ENCODE assay signal across 22 cellular contexts in genomic region chr10:114573330-114574045, GRCh38.
DNase-seq lines count a peak whose midpoint lies in the region; ATAC-seq and TF ChIP-seq lines count a peak whose summit lies in the region.
"Had no signal": no experiment of that assay in that cellular context is flagged by ENCODE, and none has a peak within 500 bp of the region (broad histone marks: within the 10 kb centered on the region; RNA-seq: fewer than 3 reads in every experiment).

No MANE protein-coding gene starts in this region.

- no peaks in the 10 kb centered on the region for H3K27me3 ChIP-seq in heart right ventricle
- no peaks in the 10 kb centered on the region for H3K27me3 ChIP-seq in adrenal gland
- H3K27me3 ChIP-seq in thyroid gland = no peaks in the 10 kb centered on the region
- H3K27me3 ChIP-seq: Peyer's patch had no signal

- intact Hi-C loops in heart right ventricle (cut with DNase I) = no loop called here
- intact Hi-C loops in Right ventricle myocardium inferior (cut with DNase I) = no loop called here
- intact Hi-C loops in adrenal gland (cut with DNase I) = no loop called here
- intact Hi-C loops in thyroid gland (cut with DNase I) = no loop called here

- H3K9me3 ChIP-seq in heart right ventricle (no peaks in the 10 kb centered on the region), adrenal gland (replicated peaks in 1 of 3) (no peaks in the 10 kb centered on the region), thyroid gland (no peaks in the 10 kb centered on the region)
- H3K9me3 ChIP-seq: Peyer's patch had no signal

- H3K36me3 ChIP-seq in heart right ventricle = peaks cover 0 to 60% (median 8%) of the 10 kb centered on the region in 9 donors
- peaks cover 0 to 16% of the 10 kb centered on the region in 2 donors for H3K36me3 ChIP-seq in adrenal gland (replicated peaks in 1 of 2)
- no peaks in the 10 kb centered on the region for H3K36me3 ChIP-seq in thyroid gland

- H3K4me3 ChIP-seq in heart right ventricle = no peak overlapping the region
- no peak overlapping the region for H3K4me3 ChIP-seq in adrenal gland
- no peak overlapping the region for H3K4me3 ChIP-seq in thyroid gland (replicated peaks in 1 of 3)
- H3K4me3 ChIP-seq: Peyer's patch, SK-N-MC had no signal

- H3K4me1 ChIP-seq in heart right ventricle (peaks cover 5 to 79% (median 61%) of the 10 kb centered on the region in 9 donors), adrenal gland (replicated peaks in 1 of 2) (peaks cover 67 to 76% of the 10 kb centered on the region in 2 donors), thyroid gland (peaks cover 48 to 51% of the 10 kb centered on the region in 2 donors)
- H3K4me1 ChIP-seq: Peyer's patch had no signal

- H3K27ac ChIP-seq in heart right ventricle (peak overlapping the region in 8 of 10 donors; percentile 19 to 83 (median 46)), adrenal gland (peak overlapping the region in 4 of 5 donors; percentile 39 to 91 (median 72)), thyroid gland (peak overlapping the region; percentile 52 to 86 (median 77))
- H3K27ac ChIP-seq: HL-60, Peyer's patch, SK-N-MC had no signal

- ATAC-seq in heart right ventricle (no peak), Right ventricle myocardium inferior (no peak), left lobe of liver (peak; percentile 46), GM18867 (IDR thresholded peaks at IDR 0.05; ENCODE audit: unreplicated experiment) (no peak)
- ATAC-seq: CD8-positive, alpha-beta T cell; HCT116 had no signal

- DNase-seq in heart right ventricle (no peak), Right ventricle myocardium inferior (ENCODE audit: missing footprints) (no peak), adrenal gland (peak in 3 of 7 donors; percentile 32 to 51 (median 34)), left lobe of liver (ENCODE audit: low spot score) (no peak), thyroid gland (peak; percentile 68 to 74), NCI-H2171 (lab: John Stamatoyannopoulos, UW) (no peak)
- DNase-seq: AML-193; C1 segment of cervical spinal cord; CD8-positive, alpha-beta T cell; DND-41; GOT3; KG1; NCI-H1092 treated with DMSO at 0.1 percent for 48 hours; NCI-H1436 treated with DMSO at 0.1 percent for 48 hours; NCI-H1930; NCI-H2227 treated with DMSO at 0.1 percent for 48 hours; NCI-H510A; Peyer's patch had no signal

- 58 to 59% methylated on average over 6 of the region's 6 CpGs for WGBS in heart right ventricle, 2 donors
- 45 to 52% (median 49%) methylated on average over 6 of the region's 6 CpGs for WGBS in adrenal gland, 4 donors
- WGBS in thyroid gland, 2 donors = 53 to 54% methylated on average over 6 of the region's 6 CpGs

- TF ChIP-seq CTCF in heart right ventricle (IDR thresholded peaks at IDR 0.05) (no peak), adrenal gland (IDR thresholded peaks at IDR 0.05) (no peak), thyroid gland (IDR thresholded peaks at IDR 0.05) (no peak)

- no peak for TF ChIP-seq POLR2A in adrenal gland (IDR thresholded peaks at IDR 0.05)
- TF ChIP-seq POLR2A in thyroid gland (IDR thresholded peaks at IDR 0.05) = no peak

Comparison
In these comparisons a context has a peak if more than half of its experiments do, and no peak if none do; other contexts are left out.
1. DNase-seq: peak in thyroid gland (2 of 2); none in heart right ventricle (0 of 2), Right ventricle myocardium inferior (single experiment), left lobe of liver (single experiment) and NCI-H2171 (single experiment).
2. Peak in every context shown above with its lines, with median percentiles within 50 percentile points of each other: H3K27ac ChIP-seq.